1 cellular context compared by ENCODE assay signal in the genomic region with DNA sequence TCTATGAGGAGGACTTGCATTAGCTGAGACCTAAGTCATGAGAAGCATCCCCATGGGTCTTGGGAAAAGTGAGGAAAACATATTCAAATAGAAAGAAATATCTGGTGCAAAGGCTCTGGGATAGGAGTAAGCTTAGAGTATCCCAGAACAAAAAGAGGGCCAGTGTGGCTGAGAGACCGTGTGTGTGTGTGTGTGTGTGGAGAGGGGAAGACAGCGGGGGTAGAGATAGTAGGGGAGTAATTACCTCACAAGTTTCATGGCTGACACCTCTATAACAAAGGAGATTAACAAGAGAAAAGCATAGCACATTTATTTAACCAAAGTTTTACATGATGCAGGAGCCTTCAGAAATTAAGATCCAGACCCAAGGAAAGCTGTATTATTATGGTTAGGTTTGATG.
A peak's percentile ranks its signal among the peaks of the same experiment; 100 is the strongest.
TF ChIP-seq lines count a peak whose summit lies in the region.

No MANE protein-coding gene starts in this region.

TF ChIP-seq in GM12878, 131 proteins besides CTCF, POLR2A, EP300 and RAD21:
- TF ChIP-seq, protein P1, sequence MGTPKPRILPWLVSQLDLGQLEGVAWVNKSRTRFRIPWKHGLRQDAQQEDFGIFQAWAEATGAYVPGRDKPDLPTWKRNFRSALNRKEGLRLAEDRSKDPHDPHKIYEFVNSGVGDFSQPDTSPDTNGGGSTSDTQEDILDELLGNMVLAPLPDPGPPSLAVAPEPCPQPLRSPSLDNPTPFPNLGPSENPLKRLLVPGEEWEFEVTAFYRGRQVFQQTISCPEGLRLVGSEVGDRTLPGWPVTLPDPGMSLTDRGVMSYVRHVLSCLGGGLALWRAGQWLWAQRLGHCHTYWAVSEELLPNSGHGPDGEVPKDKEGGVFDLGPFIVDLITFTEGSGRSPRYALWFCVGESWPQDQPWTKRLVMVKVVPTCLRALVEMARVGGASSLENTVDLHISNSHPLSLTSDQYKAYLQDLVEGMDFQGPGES (IDR thresholded peaks at IDR 0.05): no peak
- no peak for TF ChIP-seq E4F1 (IDR thresholded peaks at IDR 0.05; ENCODE audit: borderline replicate concordance, partially characterized antibody)
- no peak for TF ChIP-seq RELA (IDR thresholded peaks at IDR 0.05; ENCODE audit: borderline replicate concordance, partially characterized antibody)
- 0 out of 4 replicates have a peak, but pooled peaks of 1 of the 2 experiments have one; percentile 37 for TF ChIP-seq ETV6 (conservative IDR thresholded peaks at IDR 0.05 in 1 of 2, IDR thresholded peaks at IDR 0.05 in 1 of 2; ENCODE audit: borderline replicate concordance in 1 of 2, low read depth in 1 of 2)
